Comparison of ENCODE assay signal across 19 cellular contexts in the genomic region with DNA sequence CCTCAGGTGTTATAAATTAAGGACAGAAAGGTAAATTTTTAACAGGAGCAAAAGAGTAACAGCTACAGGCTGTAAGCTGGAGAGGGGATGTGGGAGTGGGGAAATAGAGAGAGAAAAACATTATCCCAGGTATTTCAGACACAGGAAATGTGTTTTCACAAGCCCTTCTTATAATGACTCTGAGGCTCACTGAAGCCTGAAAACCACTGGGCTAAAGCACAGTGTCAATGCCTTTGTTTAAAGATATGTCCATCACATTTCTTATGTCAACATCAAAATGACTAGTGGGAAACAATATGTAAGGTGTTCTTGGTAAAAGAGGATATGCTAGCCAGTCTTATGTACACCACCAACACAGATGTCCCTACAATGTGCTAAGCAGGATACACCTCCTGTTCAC.
A peak's percentile ranks its signal among the peaks of the same experiment; 100 is the strongest.
DNase-seq lines count a peak whose midpoint lies in the region; ATAC-seq lines count a peak whose summit lies in the region.
"Had no signal": no experiment of that assay in that cellular context is flagged by ENCODE, and none has a peak within 500 bp of the region (broad histone marks: within the 10 kb centered on the region; RNA-seq: fewer than 3 reads in every experiment).

No MANE protein-coding gene starts in this region.

- ATAC-seq in HG02763 (IDR thresholded peaks at IDR 0.05; ENCODE audit: unreplicated experiment), result peak; percentile 46

- H3K27ac ChIP-seq in caudate nucleus (ENCODE audit: low read depth, low read length), result no peak overlapping the region
- H3K27ac ChIP-seq: esophagus muscularis mucosa, ovary, sigmoid colon, tibial artery had no signal

- DNase-seq in DMS79 treated with DMSO at 0.1 percent for 48 hours (lab: John Stamatoyannopoulos, UW), result peak; percentile 78
- DNase-seq in NCI-H2029 (lab: John Stamatoyannopoulos, UW), result peak; percentile 36
- DNase-seq in kidney tubule cell (ENCODE audit: low spot score), result peak; percentile 77
- DNase-seq in medulla oblongata (ENCODE audit: extremely low spot score), result no peak
- DNase-seq in caudate nucleus (lab: John Stamatoyannopoulos, UW), result no peak
- DNase-seq in SK-N-DZ (ENCODE audit: low spot score), result no peak
- DNase-seq in AG08396 (ENCODE audit: low spot score), result no peak
- DNase-seq: activated CD4-positive, alpha-beta T cell treated with anti-CD3 and anti-CD28 coated beads, Interleukin-2, amount 10 ng/mL, durations not matched to agents 24 days and 14 days; activated naive CD4-positive, alpha-beta T cell; AML-193; amygdala; effector CD4-positive, alpha-beta T cell; NCI-H2081 treated with DMSO at 0.1 percent for 48 hours; ovary; sigmoid colon; stimulated activated naive CD4-positive, alpha-beta T cell; tibial artery had no signal

Comparison
In these comparisons a context has a peak if more than half of its experiments do, and no peak if none do; other contexts are left out.
1. DNase-seq: peak in DMS79 treated with DMSO at 0.1 percent for 48 hours (single experiment), NCI-H2029 (single experiment) and kidney tubule cell (single experiment); none in medulla oblongata (single experiment), caudate nucleus (0 of 61), SK-N-DZ (single experiment) and AG08396 (single experiment).